In the genomic region with DNA sequence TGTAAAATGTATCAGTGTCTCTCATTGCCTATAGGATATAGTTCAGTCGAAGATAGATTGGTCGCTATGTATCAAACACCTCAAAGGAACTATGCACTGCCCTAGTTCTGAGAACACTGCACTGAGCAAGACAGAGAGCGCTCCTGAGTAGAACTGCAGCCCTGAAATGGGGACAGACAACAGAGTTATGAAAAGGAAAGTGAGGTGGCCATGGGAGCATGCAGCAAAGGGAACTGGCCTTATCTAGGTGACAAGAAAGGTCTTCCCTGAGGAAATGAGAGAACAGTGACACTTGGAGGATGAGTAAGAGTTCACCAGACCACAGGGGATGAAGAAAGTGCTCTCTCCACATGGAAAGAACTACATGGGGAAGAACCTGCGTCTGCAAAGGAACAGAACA, we compare ENCODE assay signal across 29 cellular contexts. TPM values are rescaled to one million over a fixed set of nuclear protein-coding genes. Genes with fewer than 3 reads are reported as not detected.
DNase-seq lines count a peak whose midpoint lies in the region; ATAC-seq lines count a peak whose summit lies in the region.
"Had no signal": no experiment of that assay in that cellular context is flagged by ENCODE, and none has a peak within 500 bp of the region (broad histone marks: within the 10 kb centered on the region; RNA-seq: fewer than 3 reads in every experiment).

No MANE protein-coding gene starts in this region.

- H3K27me3 Mint-ChIP-seq in activated naive CD8-positive, alpha-beta T cell treated with anti-CD3 and anti-CD28 coated beads, Interleukin-2, amount 50 U/mL, for 24 hours = peaks cover 11% of the 10 kb centered on the region
- H3K27me3 Mint-ChIP-seq in activated naive CD8-positive, alpha-beta T cell treated with anti-CD3 and anti-CD28 coated beads for 36 hours = no peaks in the 10 kb centered on the region
- H3K27me3 Mint-ChIP-seq in activated T-helper 17 cell treated with anti-CD3 and anti-CD28 coated beads, Interleukin-2, amount 50 U/mL, for 72 hours = no peaks in the 10 kb centered on the region

- peaks cover 21% of the 10 kb centered on the region for H3K4me1 Mint-ChIP-seq in activated naive CD8-positive, alpha-beta T cell treated with anti-CD3 and anti-CD28 coated beads, Interleukin-2, amount 50 U/mL, for 24 hours
- peaks cover 5% of the 10 kb centered on the region for H3K4me1 Mint-ChIP-seq in activated naive CD8-positive, alpha-beta T cell treated with anti-CD3 and anti-CD28 coated beads for 36 hours
- peaks cover 15% of the 10 kb centered on the region for H3K4me1 Mint-ChIP-seq in activated T-helper 17 cell treated with anti-CD3 and anti-CD28 coated beads, Interleukin-2, amount 50 U/mL, for 72 hours

- no peak overlapping the region for H3K4me3 Mint-ChIP-seq in activated naive CD8-positive, alpha-beta T cell treated with anti-CD3 and anti-CD28 coated beads, Interleukin-2, amount 50 U/mL, for 24 hours
- no peak overlapping the region for H3K4me3 Mint-ChIP-seq in activated naive CD8-positive, alpha-beta T cell treated with anti-CD3 and anti-CD28 coated beads for 36 hours
- no peak overlapping the region for H3K4me3 Mint-ChIP-seq in activated T-helper 17 cell treated with anti-CD3 and anti-CD28 coated beads, Interleukin-2, amount 50 U/mL, for 72 hours
- H3K4me3 Mint-ChIP-seq: activated naive CD4-positive, alpha-beta T cell treated with anti-CD3 and anti-CD28 coated beads, Interleukin-2, amount 10 ng/mL, durations not matched to agents 7 days and 5 days; B cell; dendritic cell treated with granulocyte-macrophage colony-stimulating factor and Interleukin-4, amounts not matched to agents 40 ng/mL and 50 ng/mL, for 4 days; HFFc6 had no signal

- H3K27me3 ChIP-seq in subcutaneous abdominal adipose tissue (ENCODE audit: control insufficient read depth in 5 of 5, insufficient read depth in 4 of 5, low read length in 5 of 5) = no peaks in the 10 kb centered on the region
- H3K27me3 ChIP-seq: gastroesophageal sphincter had no signal

- ATAC-seq in activated naive CD8-positive, alpha-beta T cell treated with anti-CD3 and anti-CD28 coated beads, Interleukin-2, amount 50 U/mL, for 24 hours = peak; percentile 82
- ATAC-seq in activated T-helper 17 cell treated with anti-CD3 and anti-CD28 coated beads, Interleukin-2, amount 50 U/mL, for 72 hours (replicated peaks) = peak; percentile 80
- ATAC-seq in GM21737 (IDR thresholded peaks at IDR 0.05; ENCODE audit: unreplicated experiment) = no peak
- no peak for ATAC-seq in GM18498 (IDR thresholded peaks at IDR 0.05; ENCODE audit: unreplicated experiment)
- ATAC-seq: A549, gastroesophageal sphincter had no signal

- no peak overlapping the region for H3K4me3 ChIP-seq in subcutaneous abdominal adipose tissue (ENCODE audit: low read depth in 1 of 5, low read length in 5 of 5)
- H3K4me3 ChIP-seq: A549, gastroesophageal sphincter had no signal

- peak overlapping the region; percentile 98 for H3K27ac ChIP-seq in subcutaneous abdominal adipose tissue (ENCODE audit: low read depth, low read length)
- H3K27ac ChIP-seq: A549, gastroesophageal sphincter had no signal

- peaks cover 5% of the 10 kb centered on the region for H3K9me3 Mint-ChIP-seq in activated naive CD8-positive, alpha-beta T cell treated with anti-CD3 and anti-CD28 coated beads, Interleukin-2, amount 50 U/mL, for 24 hours
- no peaks in the 10 kb centered on the region for H3K9me3 Mint-ChIP-seq in activated naive CD8-positive, alpha-beta T cell treated with anti-CD3 and anti-CD28 coated beads for 36 hours
- H3K9me3 Mint-ChIP-seq in activated T-helper 17 cell treated with anti-CD3 and anti-CD28 coated beads, Interleukin-2, amount 50 U/mL, for 72 hours = peaks cover 5% of the 10 kb centered on the region
- H3K9me3 Mint-ChIP-seq: activated naive CD4-positive, alpha-beta T cell treated with anti-CD3 and anti-CD28 coated beads, Interleukin-2, amount 10 ng/mL, durations not matched to agents 7 days and 5 days; dendritic cell treated with granulocyte-macrophage colony-stimulating factor and Interleukin-4, amounts not matched to agents 40 ng/mL and 50 ng/mL, for 4 days had no signal

- peaks cover 6% of the 10 kb centered on the region for H3K36me3 Mint-ChIP-seq in activated naive CD8-positive, alpha-beta T cell treated with anti-CD3 and anti-CD28 coated beads, Interleukin-2, amount 50 U/mL, for 24 hours (ENCODE audit: low read depth)
- H3K36me3 Mint-ChIP-seq in activated naive CD8-positive, alpha-beta T cell treated with anti-CD3 and anti-CD28 coated beads for 36 hours = no peaks in the 10 kb centered on the region
- no peaks in the 10 kb centered on the region for H3K36me3 Mint-ChIP-seq in activated T-helper 17 cell treated with anti-CD3 and anti-CD28 coated beads, Interleukin-2, amount 50 U/mL, for 72 hours (ENCODE audit: low read depth)

- no peak overlapping the region for H3K9ac ChIP-seq in subcutaneous abdominal adipose tissue (ENCODE audit: low read length in 5 of 5)

- H3K4me1 ChIP-seq in subcutaneous abdominal adipose tissue (ENCODE audit: control insufficient read depth in 5 of 5, insufficient read depth in 5 of 5, low read length in 5 of 5) = peaks cover 0 to 68% (median 39%) of the 10 kb centered on the region in 5 donors
- H3K4me1 ChIP-seq: gastroesophageal sphincter had no signal

- DNase-seq in activated naive CD8-positive, alpha-beta T cell treated with anti-CD3 and anti-CD28 coated beads, Interleukin-2, amount 50 U/mL, for 24 hours = no peak
- DNase-seq in activated naive CD8-positive, alpha-beta T cell treated with anti-CD3 and anti-CD28 coated beads for 36 hours = no peak
- DNase-seq in M059J (ENCODE audit: low read depth) = peak; percentile 61
- no peak for DNase-seq in RPMI8226
- DNase-seq: activated CD4-positive, alpha-beta T cell treated with anti-CD3 and anti-CD28 coated beads for 4 hours; activated naive CD4-positive, alpha-beta T cell treated with anti-CD3 and anti-CD28 coated beads, Interleukin-2, amount 10 ng/mL, durations not matched to agents 7 days and 5 days; activated T-cell treated with anti-CD3 and anti-CD28 coated beads, Interleukin-2, amount 50 U/mL, for 48 hours; Caco-2; caudate nucleus; DND-41; HFFc6; hypothalamus; Kasumi-1; mesendoderm; NCI-H1105; NCI-H2029; NCI-H226; NCI-H748 treated with DMSO at 0.1 percent for 48 hours; SHP77 treated with DMSO at 0.1 percent for 48 hours; T-helper 1 cell had no signal

- no peaks in the 10 kb centered on the region for H3K36me3 ChIP-seq in subcutaneous abdominal adipose tissue (ENCODE audit: control insufficient read depth in 5 of 5, insufficient read depth in 5 of 5, low read length in 5 of 5)
- H3K36me3 ChIP-seq: gastroesophageal sphincter had no signal

- no peaks in the 10 kb centered on the region for H3K9me3 ChIP-seq in subcutaneous abdominal adipose tissue (ENCODE audit: control insufficient read depth in 5 of 5, low read length in 5 of 5)
- H3K9me3 ChIP-seq: A549, Caco-2, gastroesophageal sphincter had no signal

- no peak overlapping the region for H3K27ac Mint-ChIP-seq in activated naive CD8-positive, alpha-beta T cell treated with anti-CD3 and anti-CD28 coated beads, Interleukin-2, amount 50 U/mL, for 24 hours
- no peak overlapping the region for H3K27ac Mint-ChIP-seq in activated naive CD8-positive, alpha-beta T cell treated with anti-CD3 and anti-CD28 coated beads for 36 hours
- H3K27ac Mint-ChIP-seq in activated T-helper 17 cell treated with anti-CD3 and anti-CD28 coated beads, Interleukin-2, amount 50 U/mL, for 72 hours = no peak overlapping the region
- H3K27ac Mint-ChIP-seq: activated naive CD4-positive, alpha-beta T cell treated with anti-CD3 and anti-CD28 coated beads, Interleukin-2, amount 10 ng/mL, durations not matched to agents 7 days and 5 days; B cell; dendritic cell treated with granulocyte-macrophage colony-stimulating factor and Interleukin-4, amounts not matched to agents 40 ng/mL and 50 ng/mL, for 4 days; HFFc6 had no signal

RNA-seq across cellular contexts. Expression of a gene that starts 7.5 kb away (rescaled TPM):
- 10 to 100 TPM; 11.4 to 13.1 TPM for total RNA-seq in activated naive CD8-positive, alpha-beta T cell treated with anti-CD3 and anti-CD28 coated beads for 36 hours
- total RNA-seq in M059J (2014; rRNA removed; shearing (Covaris generic)) = 267 and 322 TPM in 2 replicates
- total RNA-seq in activated T-helper 17 cell treated with anti-CD3 and anti-CD28 coated beads, Interleukin-2, amount 50 U/mL, for 72 hours = 10 to 100 TPM; 16.1 to 17.1 TPM
- total RNA-seq: B cell had no signal

RNA-seq across cellular contexts. Expression of a gene that starts 15.5 kb away (rescaled TPM):
- under 1 TPM; 0.88 to 0.89 TPM for total RNA-seq in activated naive CD8-positive, alpha-beta T cell treated with anti-CD3 and anti-CD28 coated beads for 36 hours
- 31.5 and 62.2 TPM in 2 replicates for total RNA-seq in M059J (2014; rRNA removed; shearing (Covaris generic))
- 10 to 100 TPM in 1 of 2 donors, 1 to 10 TPM in 1; 7.2 to 11.9 TPM for total RNA-seq in activated T-helper 17 cell treated with anti-CD3 and anti-CD28 coated beads, Interleukin-2, amount 50 U/mL, for 72 hours

RNA-seq across cellular contexts. Expression of a gene that starts 36.9 kb away (rescaled TPM):
- under 1 TPM in 1 of 2 experiments, not detected in 1; 0.36 TPM for total RNA-seq in activated naive CD8-positive, alpha-beta T cell treated with anti-CD3 and anti-CD28 coated beads for 36 hours
- 1.9 and 4.3 TPM in 2 replicates for total RNA-seq in M059J (2014; rRNA removed; shearing (Covaris generic))
- total RNA-seq in activated T-helper 17 cell treated with anti-CD3 and anti-CD28 coated beads, Interleukin-2, amount 50 U/mL, for 72 hours = 1 to 10 TPM; 2.4 to 9.7 TPM
- total RNA-seq: astrocyte, B cell, Caco-2, HFFc6 had no signal

Comparison
In these comparisons a context has a peak if more than half of its experiments do, and no peak if none do; other contexts are left out.
1. ATAC-seq: peak in activated naive CD8-positive, alpha-beta T cell treated with anti-CD3 and anti-CD28 coated beads, Interleukin-2, amount 50 U/mL, for 24 hours (single experiment) and activated T-helper 17 cell treated with anti-CD3 and anti-CD28 coated beads, Interleukin-2, amount 50 U/mL, for 72 hours (single experiment); none in GM21737 (single experiment) and GM18498 (single experiment).
2. RNA of a gene that starts 7.5 kb away (total RNA-seq): 267 to 322 TPM in M059J; 16.1 to 17.1 TPM in activated T-helper 17 cell treated with anti-CD3 and anti-CD28 coated beads, Interleukin-2, amount 50 U/mL, for 72 hours and 11.4 to 13.1 TPM in activated naive CD8-positive, alpha-beta T cell treated with anti-CD3 and anti-CD28 coated beads for 36 hours; every median in the first group is over 10 times any median in the second.
3. RNA of a gene that starts 15.5 kb away (total RNA-seq): 31.5 to 62.2 TPM in M059J and 7.2 to 11.9 TPM in activated T-helper 17 cell treated with anti-CD3 and anti-CD28 coated beads, Interleukin-2, amount 50 U/mL, for 72 hours; 0.88 to 0.89 TPM in activated naive CD8-positive, alpha-beta T cell treated with anti-CD3 and anti-CD28 coated beads for 36 hours; every median in the first group is over 4 times any median in the second.